ENCODE assay signal across 23 cellular contexts in the genomic region with DNA sequence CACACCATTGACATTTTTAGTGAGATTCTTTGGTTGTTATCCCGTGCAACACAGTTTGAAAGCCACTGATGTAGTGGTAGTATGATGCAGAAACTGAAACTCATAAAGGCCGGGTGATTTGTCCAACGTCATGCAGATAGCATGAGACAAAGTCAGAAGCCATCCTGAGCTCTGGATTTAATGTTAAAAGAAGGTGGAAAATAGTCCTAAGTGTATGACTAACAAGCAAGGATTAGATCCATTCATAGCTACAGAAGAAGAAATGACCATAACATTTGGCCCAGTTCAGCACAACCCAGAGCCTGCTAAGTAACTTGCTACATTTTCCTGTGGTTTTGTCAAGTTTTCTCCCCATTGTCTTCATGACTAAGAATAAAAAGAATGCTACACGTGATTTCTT.
DNase-seq lines count a peak whose midpoint lies in the region; ATAC-seq, FAIRE-seq and TF ChIP-seq lines count a peak whose summit lies in the region.
"Had no signal": no experiment of that assay in that cellular context is flagged by ENCODE, and none has a peak within 500 bp of the region (broad histone marks: within the 10 kb centered on the region; RNA-seq: fewer than 3 reads in every experiment).

No MANE protein-coding gene starts in this region.

- H3K4me2 ChIP-seq in astrocyte (ENCODE audit: low read length) = peak overlapping the region; percentile 8

- H3K9ac ChIP-seq in astrocyte (ENCODE audit: low read length) = no peak overlapping the region

- H3K4me3 Mint-ChIP-seq in astrocyte (ENCODE audit: unreplicated experiment) = no peak overlapping the region
- no peak overlapping the region for H3K4me3 Mint-ChIP-seq in mesothelial cell of epicardium
- H3K4me3 Mint-ChIP-seq: activated naive CD4-positive, alpha-beta T cell treated with anti-CD3 and anti-CD28 coated beads for 36 hours; natural killer cell treated with Interleukin-12 subunit alpha and Interleukin-12 subunit beta and Interleukin-15 and Interleukin-18, amount 100 ng/mL, for 72 hours had no signal

- no peaks in the 10 kb centered on the region for H3K36me3 Mint-ChIP-seq in astrocyte (ENCODE audit: low read depth, unreplicated experiment)
- no peaks in the 10 kb centered on the region for H3K36me3 Mint-ChIP-seq in mesothelial cell of epicardium
- H3K36me3 Mint-ChIP-seq: natural killer cell treated with Interleukin-12 subunit alpha and Interleukin-12 subunit beta and Interleukin-15 and Interleukin-18, amount 100 ng/mL, for 72 hours had no signal

- H3K36me3 ChIP-seq in ACC112 (ENCODE audit: insufficient read depth, low read length) (no peaks in the 10 kb centered on the region), astrocyte (ENCODE audit: insufficient read depth, low read length) (no peaks in the 10 kb centered on the region)
- H3K36me3 ChIP-seq: lower lobe of right lung, SJCRH30, tibial nerve had no signal

- no peak for FAIRE-seq in astrocyte (lab: Jason Lieb, UNC)
- FAIRE-seq: bronchial epithelial cell had no signal

- H3K79me2 ChIP-seq in ACC112 (ENCODE audit: control insufficient read depth, insufficient read depth, low read length, unreplicated experiment) (no peaks in the 10 kb centered on the region), astrocyte (ENCODE audit: insufficient read depth, low read length) (no peaks in the 10 kb centered on the region)

- H3K27me3 ChIP-seq in ACC112 (ENCODE audit: insufficient read depth, low read length) (no peaks in the 10 kb centered on the region), astrocyte (ENCODE audit: insufficient read depth, low read length) (no peaks in the 10 kb centered on the region)
- H3K27me3 ChIP-seq: SJCRH30 had no signal

- DNase-seq in HCEC 1CT (peak; percentile 72), astrocyte (ENCODE audit: low read depth) (peak; percentile 95), glomerular visceral epithelial cell (ENCODE audit: extremely low spot score) (peak; percentile 28), mesothelial cell of epicardium (ENCODE audit: low spot score in 2 of 2, unreplicated experiment in 2 of 2) (no peak), head of caudate nucleus (no peak), DMS114 treated with DMSO at 0.1 percent for 48 hours (lab: John Stamatoyannopoulos, UW; ENCODE audit: unreplicated experiment) (no peak)
- DNase-seq: 8988T; activated CD4-positive, alpha-beta T cell treated with anti-CD3 and anti-CD28 coated beads for 4 hours; activated naive CD4-positive, alpha-beta T cell treated with anti-CD3 and anti-CD28 coated beads for 36 hours; effector CD4-positive, alpha-beta T cell; lower lobe of right lung; MV-4-11; NCI-H2081; NCI-H510A treated with DMSO at 0.1 percent for 48 hours; OCI-M1; right cardiac atrium; SJCRH30; stimulated activated CD4-positive, alpha-beta T cell treated with anti-CD3 and anti-CD28 coated beads, Interleukin-2, amount 100 ng/mL, for 48 hours had no signal

- no peaks in the 10 kb centered on the region for H4K20me1 ChIP-seq in astrocyte (ENCODE audit: insufficient read depth, low read length)

- TF ChIP-seq CTCF in astrocyte (IDR thresholded peaks at IDR 0.05; ENCODE audit: insufficient read depth, low read depth, low read length) (no peak), mesothelial cell of epicardium (IDR thresholded peaks at IDR 0.05; ENCODE audit: unreplicated experiment) (no peak)

- no peaks in the 10 kb centered on the region for H3K9me3 ChIP-seq in astrocyte (ENCODE audit: insufficient read depth, low read depth, low read length)
- H3K9me3 ChIP-seq: lower lobe of right lung, SJCRH30, tibial nerve had no signal

- H3K27ac Mint-ChIP-seq in astrocyte (ENCODE audit: unreplicated experiment) = no peak overlapping the region
- no peak overlapping the region for H3K27ac Mint-ChIP-seq in mesothelial cell of epicardium
- H3K27ac Mint-ChIP-seq: activated naive CD4-positive, alpha-beta T cell treated with anti-CD3 and anti-CD28 coated beads for 36 hours; natural killer cell treated with Interleukin-12 subunit alpha and Interleukin-12 subunit beta and Interleukin-15 and Interleukin-18, amount 100 ng/mL, for 72 hours had no signal

- H3K9me3 Mint-ChIP-seq in astrocyte (ENCODE audit: unreplicated experiment) (no peaks in the 10 kb centered on the region), mesothelial cell of epicardium (peaks cover 42% of the 10 kb centered on the region)
- H3K9me3 Mint-ChIP-seq: activated naive CD4-positive, alpha-beta T cell treated with anti-CD3 and anti-CD28 coated beads for 36 hours; natural killer cell treated with Interleukin-12 subunit alpha and Interleukin-12 subunit beta and Interleukin-15 and Interleukin-18, amount 100 ng/mL, for 72 hours had no signal

- peaks cover 25% of the 10 kb centered on the region for H3K4me1 Mint-ChIP-seq in astrocyte (ENCODE audit: low read depth, unreplicated experiment)
- peaks cover 25% of the 10 kb centered on the region for H3K4me1 Mint-ChIP-seq in mesothelial cell of epicardium

- intact Hi-C loops in head of caudate nucleus (cut with DNase I) = no loop called here

- peak overlapping the region; percentile 64; the same call in 1 of the 2 replicates for H3K27ac ChIP-seq in ACC112 (ENCODE audit: low read depth, low read length)
- no peak overlapping the region for H3K27ac ChIP-seq in astrocyte (ENCODE audit: low read depth, low read length)
- H3K27ac ChIP-seq: lower lobe of right lung, SJCRH30, tibial nerve had no signal

- H2AFZ ChIP-seq in ACC112 (ENCODE audit: low read length, unreplicated experiment) (peak overlapping the region; percentile 38), astrocyte (ENCODE audit: low read depth, low read length) (no peak overlapping the region)

- H3K27me3 Mint-ChIP-seq in astrocyte (ENCODE audit: low read depth, unreplicated experiment) (no peaks in the 10 kb centered on the region), mesothelial cell of epicardium (ENCODE audit: low read depth) (no peaks in the 10 kb centered on the region)

- 0 out of 2 replicates have a peak overlapping the region, but pooled peaks have one; percentile 33 for H3K4me3 ChIP-seq in ACC112 (ENCODE audit: low read depth, low read length)
- no peak overlapping the region for H3K4me3 ChIP-seq in astrocyte (ENCODE audit: insufficient read depth, low read depth, low read length)
- H3K4me3 ChIP-seq: lower lobe of right lung, SJCRH30, tibial nerve had no signal

- H3K4me1 ChIP-seq in ACC112 (ENCODE audit: control insufficient read depth, insufficient read depth, low read length, unreplicated experiment) (peaks cover 33% of the 10 kb centered on the region), astrocyte (ENCODE audit: insufficient read depth, low read length) (peaks cover 14% of the 10 kb centered on the region)
- H3K4me1 ChIP-seq: lower lobe of right lung had no signal

- ATAC-seq in GM21737 (IDR thresholded peaks at IDR 0.05; ENCODE audit: unreplicated experiment) = no peak
- ATAC-seq: lower lobe of right lung; natural killer cell treated with Interleukin-12 subunit alpha and Interleukin-12 subunit beta and Interleukin-15 and Interleukin-18, amount 100 ng/mL, for 72 hours; right cardiac atrium had no signal

Comparison
In these comparisons a context has a peak if more than half of its experiments do, and no peak if none do; other contexts are left out.
1. DNase-seq: peak in HCEC 1CT (single experiment), astrocyte (single experiment) and glomerular visceral epithelial cell (single experiment); none in mesothelial cell of epicardium (0 of 2), head of caudate nucleus (0 of 42) and DMS114 treated with DMSO at 0.1 percent for 48 hours (single experiment).